ENCODE assay signal across 8 cellular contexts in the genomic region with DNA sequence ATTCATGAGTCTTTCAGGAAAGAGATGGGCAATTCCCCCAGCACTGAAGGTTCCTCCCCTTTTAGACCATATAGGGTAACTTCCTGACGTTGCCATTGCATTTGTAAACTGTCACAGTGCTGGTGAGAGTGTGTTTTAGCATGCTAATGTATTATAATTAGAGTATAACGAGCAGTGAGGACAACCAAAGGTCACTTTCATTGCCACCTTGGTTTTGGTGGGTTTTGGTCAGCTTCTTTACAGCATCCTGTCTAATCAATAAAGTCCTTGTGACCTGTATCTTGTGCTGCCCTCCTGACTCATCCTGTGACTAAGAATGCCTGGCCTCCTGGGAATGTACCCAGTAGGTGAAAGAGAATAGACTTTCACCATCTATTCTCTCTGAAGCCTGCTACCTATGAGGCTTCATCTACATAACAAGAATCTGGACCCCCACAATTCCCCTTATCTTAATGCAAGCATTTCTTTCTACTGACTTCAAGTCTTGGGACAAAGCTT.
DNase-seq lines count a peak whose midpoint lies in the region; ATAC-seq and TF ChIP-seq lines count a peak whose summit lies in the region.

No MANE protein-coding gene starts in this region.

- ATAC-seq in GM21447 (IDR thresholded peaks at IDR 0.05; ENCODE audit: unreplicated experiment), result peak; percentile 96

- DNase-seq in AG10803 (ENCODE audit: low read depth) (peak; percentile 51), HPDE6-E6E7 (ENCODE audit: extremely low spot score) (peak; percentile 28), dermis blood vessel endothelial cell (peak; percentile 52), endothelial cell (ENCODE audit: low spot score) (no peak), NCI-H146 treated with DMSO at 0.1 percent for 48 hours (lab: John Stamatoyannopoulos, UW; ENCODE audit: unreplicated experiment) (no peak), NCI-H187 (lab: John Stamatoyannopoulos, UW) (no peak), NCI-H1105 (lab: John Stamatoyannopoulos, UW) (no peak)

- TF ChIP-seq CTCF in AG10803 (conservative IDR thresholded peaks at IDR 0.05; ENCODE audit: low read length), result no peak
- TF ChIP-seq CTCF in endothelial cell (IDR thresholded peaks at IDR 0.05; ENCODE audit: unreplicated experiment), result no peak

- H3K27ac Mint-ChIP-seq in endothelial cell (ENCODE audit: unreplicated experiment), result no peak overlapping the region

- no peak overlapping the region for H3K4me3 ChIP-seq in AG10803 (ENCODE audit: low read length)

- H3K27me3 Mint-ChIP-seq in endothelial cell (ENCODE audit: unreplicated experiment), result peaks cover 3% of the 10 kb centered on the region

- no peaks in the 10 kb centered on the region for H3K36me3 Mint-ChIP-seq in endothelial cell (ENCODE audit: low read depth, unreplicated experiment)

- no peak overlapping the region for H3K4me3 Mint-ChIP-seq in endothelial cell (ENCODE audit: unreplicated experiment)

- H3K4me1 Mint-ChIP-seq in endothelial cell (ENCODE audit: unreplicated experiment), result peaks cover 61% of the 10 kb centered on the region

- no peaks in the 10 kb centered on the region for H3K9me3 Mint-ChIP-seq in endothelial cell (ENCODE audit: unreplicated experiment)

Comparison
In these comparisons a context has a peak if more than half of its experiments do, and no peak if none do; other contexts are left out.
1. DNase-seq: peak in AG10803 (single experiment), HPDE6-E6E7 (single experiment) and dermis blood vessel endothelial cell (single experiment); none in endothelial cell (single experiment), NCI-H146 treated with DMSO at 0.1 percent for 48 hours (single experiment), NCI-H187 (0 of 2) and NCI-H1105 (single experiment).